Comparison of ENCODE assay signal across 8 cellular contexts in the genomic region with DNA sequence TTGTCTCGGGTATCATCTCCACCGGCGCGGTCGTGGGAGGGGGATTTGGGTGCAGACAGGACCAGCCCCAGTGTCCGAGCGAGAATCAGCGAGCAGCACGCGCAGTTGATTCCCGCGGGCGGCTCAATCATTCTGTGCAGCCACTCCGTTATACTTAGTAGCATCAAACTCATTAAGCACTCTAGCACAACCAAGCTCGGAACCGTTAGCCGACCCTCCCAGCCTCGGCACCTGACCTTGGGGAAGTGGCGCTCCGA. TPM values are rescaled to one million over a fixed set of nuclear protein-coding genes. Genes with fewer than 3 reads are reported as not detected.
DNase-seq lines count a peak whose midpoint lies in the region; ATAC-seq, FAIRE-seq and TF ChIP-seq lines count a peak whose summit lies in the region.

No MANE protein-coding gene starts in this region.

- H3K4me3 ChIP-seq in DND-41 (ENCODE audit: low read depth in 1 of 2, low read length in 2 of 2) (peak overlapping the region; percentile 94 to 96), PC-9 (peak overlapping the region; percentile 87), esophagus muscularis mucosa (peak overlapping the region; percentile 83 to 99 (median 94))

- no peaks in the 10 kb centered on the region for H3K9me2 ChIP-seq in PC-9 (ENCODE audit: insufficient read depth)

- H3K27ac Mint-ChIP-seq in osteocyte (ENCODE audit: unreplicated experiment) = peak overlapping the region; percentile 84

- H4K20me1 ChIP-seq in DND-41 (ENCODE audit: insufficient read depth, low read length) (peaks cover 7% of the 10 kb centered on the region; the same call in 1 of the 2 replicates), PC-9 (ENCODE audit: insufficient read depth) (no peaks in the 10 kb centered on the region)

- CTCF ChIA-PET in PC-9 (lab: Charles Lee) = no interaction called here

- 0% methylated on average over 11 of the region's 20 CpGs for WGBS in esophagus muscularis mucosa

- H3K27me3 ChIP-seq in DND-41 (ENCODE audit: insufficient read depth, low read length, poor library complexity) = no peaks in the 10 kb centered on the region
- H3K27me3 ChIP-seq in PC-9 (ENCODE audit: insufficient read depth, low read depth) = no peaks in the 10 kb centered on the region
- H3K27me3 ChIP-seq in esophagus muscularis mucosa = no peaks in the 10 kb centered on the region

- no peak for TF ChIP-seq EP300 in esophagus muscularis mucosa (IDR thresholded peaks at IDR 0.05)

- H2AFZ ChIP-seq in DND-41 (ENCODE audit: low read depth, low read length) (peak overlapping the region; percentile 89), PC-9 (peak overlapping the region; percentile 86)

- peak overlapping the region; percentile 85 for H3K9ac ChIP-seq in DND-41 (ENCODE audit: low read depth, low read length)

- peak overlapping the region; percentile 91 for H3K4me3 Mint-ChIP-seq in osteocyte (ENCODE audit: unreplicated experiment)

- POLR2A ChIA-PET in PC-9 (lab: Charles Lee; ENCODE audit: unreplicated experiment) = interaction anchor here (0.5 to 1.0 kb wide), 6 partner anchors 10 to 1115 kb away, joined by 3 to 17 read pairs (median 3); no protein-coding TSS in a partner anchor

- H3K9me3 Mint-ChIP-seq in osteocyte (ENCODE audit: unreplicated experiment) = no peaks in the 10 kb centered on the region

- H3K79me2 ChIP-seq in DND-41 (ENCODE audit: insufficient read depth, low read length) (peaks cover 69% of the 10 kb centered on the region), PC-9 (ENCODE audit: low read depth) (peaks cover 65% of the 10 kb centered on the region)

- no peak for FAIRE-seq in D721Med (lab: Jason Lieb, UNC)

- H3K36me3 Mint-ChIP-seq in osteocyte (ENCODE audit: unreplicated experiment) = peaks cover 2% of the 10 kb centered on the region

- H3K4me1 ChIP-seq in DND-41 (ENCODE audit: insufficient read depth, low read length) = peaks cover 26% of the 10 kb centered on the region
- H3K4me1 ChIP-seq in PC-9 (replicated peaks; ENCODE audit: insufficient read depth) = peaks cover 20% of the 10 kb centered on the region
- peaks cover 47 to 60% (median 54%) of the 10 kb centered on the region in 4 donors for H3K4me1 ChIP-seq in esophagus muscularis mucosa

- peaks cover 28% of the 10 kb centered on the region for H3K4me1 Mint-ChIP-seq in osteocyte (ENCODE audit: unreplicated experiment)

- peaks cover 17% of the 10 kb centered on the region for H3K36me3 ChIP-seq in DND-41 (ENCODE audit: insufficient read depth, low read length)
- H3K36me3 ChIP-seq in PC-9 (ENCODE audit: low read depth) = peaks cover 9% of the 10 kb centered on the region
- H3K36me3 ChIP-seq in esophagus muscularis mucosa = peaks cover 0 to 22% (median 13%) of the 10 kb centered on the region in 4 donors

- no peak for TF ChIP-seq CTCF in DND-41 (IDR thresholded peaks at IDR 0.05; ENCODE audit: borderline replicate concordance, extremely low read depth, low read length, poor library complexity, severe bottlenecking)
- TF ChIP-seq CTCF in PC-9 (conservative IDR thresholded peaks at IDR 0.05) = no peak
- TF ChIP-seq CTCF in esophagus muscularis mucosa (IDR thresholded peaks at IDR 0.05) = no peak
- no peak for TF ChIP-seq CTCF in osteocyte (IDR thresholded peaks at IDR 0.05)
- TF ChIP-seq CTCF in D721Med (IDR thresholded peaks at IDR 0.05; ENCODE audit: insufficient read depth, missing control alignments) = no peak

- TF ChIP-seq POLR2A in esophagus muscularis mucosa (IDR thresholded peaks at IDR 0.05; ENCODE audit: low read depth) = no peak

- DNase-seq in DND-41 = no peak
- no peak for DNase-seq in PC-9
- no peak for DNase-seq in esophagus muscularis mucosa (ENCODE audit: extremely low spot score)
- no peak for DNase-seq in osteocyte (ENCODE audit: extremely low spot score, unreplicated experiment)
- DNase-seq in D721Med (ENCODE audit: insufficient read length, low spot score) = no peak

- no peak; the same call in 2 of the 3 replicates for ATAC-seq in DND-41 (ENCODE audit: insufficient read depth, low read depth)
- no peak for ATAC-seq in HG02678 (IDR thresholded peaks at IDR 0.05; ENCODE audit: unreplicated experiment)
- no peak for ATAC-seq in GM19324 (IDR thresholded peaks at IDR 0.05; ENCODE audit: low FRiP score, unreplicated experiment)
- ATAC-seq in esophagus mucosa = no peak

- H3K27ac ChIP-seq in DND-41 (ENCODE audit: low read length) = peak overlapping the region; percentile 59
- peak overlapping the region; percentile 77 for H3K27ac ChIP-seq in PC-9
- peak overlapping the region; percentile 97 to 99 (median 98) for H3K27ac ChIP-seq in esophagus muscularis mucosa (replicated peaks in 1 of 4)

- intact Hi-C loops in PC-9 (cut with micrococcal nuclease; ENCODE audit: unreplicated experiment) = loop anchor here (1.0 to 5.0 kb wide), 2 partner anchors 31 to 66 kb away; a partner anchor contains a TSS
- intact Hi-C loops in esophagus muscularis mucosa (cut with DNase I) = loop anchor here (5.0 kb wide), 1 partner anchor 41 kb away; a partner anchor contains a TSS

- no peaks in the 10 kb centered on the region for H3K27me3 Mint-ChIP-seq in osteocyte (ENCODE audit: unreplicated experiment)

- no peaks in the 10 kb centered on the region for H3K9me3 ChIP-seq in DND-41 (ENCODE audit: insufficient read depth, low read length, severe bottlenecking)
- H3K9me3 ChIP-seq in PC-9 (ENCODE audit: insufficient read depth, low read depth) = no peaks in the 10 kb centered on the region
- H3K9me3 ChIP-seq in esophagus muscularis mucosa = no peaks in the 10 kb centered on the region

- BruUV-seq in PC-9 (replicated peaks; lab: Mats Ljungman, UMichigan) = TSS peak; percentile 73

- H3F3A ChIP-seq in PC-9 (ENCODE audit: insufficient read depth, low read depth) = peaks cover 23% of the 10 kb centered on the region

- H3K4me2 ChIP-seq in DND-41 (ENCODE audit: insufficient read depth, low read length) = peak overlapping the region; percentile 92
- peak overlapping the region; percentile 88 for H3K4me2 ChIP-seq in PC-9

RNA-seq across cellular contexts. Expression of a gene that starts 0.2 kb away (rescaled TPM):
- 26.1 and 27.6 TPM in 2 replicates for total RNA-seq in PC-9 (2021)
- total RNA-seq in esophagus muscularis mucosa = 1 to 10 TPM; 4.3 to 8.4 (median 6.2) TPM
- total RNA-seq in osteocyte = 5.3 and 6.5 TPM in 2 replicates
- 3.7 TPM for total RNA-seq in esophagus mucosa

RNA-seq across cellular contexts. Expression of a gene that starts 0.4 kb away (rescaled TPM):
- total RNA-seq in PC-9 (2021) (90.3 and 95.7 TPM in 2 replicates), esophagus muscularis mucosa (10 to 100 TPM; 39.5 to 94.2 (median 55.6) TPM), osteocyte (39.5 and 42.8 TPM in 2 replicates), esophagus mucosa (75.8 TPM)

RNA-seq across cellular contexts. Expression of a gene that starts 39.2 kb away (rescaled TPM):
- total RNA-seq in PC-9 (2021) = 4.2 and 6.3 TPM in 2 replicates
- 10 to 100 TPM; 10.4 to 22.3 (median 12.0) TPM for total RNA-seq in esophagus muscularis mucosa
- 4.6 and 6.0 TPM in 2 replicates for total RNA-seq in osteocyte
- total RNA-seq in esophagus mucosa = 12.4 TPM

RNA-seq across cellular contexts. Expression of a gene that starts 52.0 kb away (rescaled TPM):
- 59.6 and 75.5 TPM in 2 replicates for total RNA-seq in PC-9 (2021)
- 10 to 100 TPM; 15.3 to 36.5 (median 19.8) TPM for total RNA-seq in esophagus muscularis mucosa
- total RNA-seq in osteocyte = 34.8 and 36.7 TPM in 2 replicates
- total RNA-seq in esophagus mucosa = 42.6 TPM
